ENCODE assay signal across 21 cellular contexts in genomic region chr1:23110391-23110790, GRCh38. TPM values are rescaled to one million over a fixed set of nuclear protein-coding genes. Genes with fewer than 3 reads are reported as not detected.
DNase-seq lines count a peak whose midpoint lies in the region; ATAC-seq and TF ChIP-seq lines count a peak whose summit lies in the region.
"Had no signal": no experiment of that assay in that cellular context is flagged by ENCODE, and none has a peak within 500 bp of the region (broad histone marks: within the 10 kb centered on the region; RNA-seq: fewer than 3 reads in every experiment).

No MANE protein-coding gene starts in this region.

- no peak for DNase-seq in activated CD8-positive, alpha-beta memory T cell treated with anti-CD3 and anti-CD28 coated beads, Interleukin-2, amount 10 ng/mL, durations not matched to agents 7 days and 5 days
- no peak for DNase-seq in activated CD8-positive, alpha-beta memory T cell treated with anti-CD3 and anti-CD28 coated beads, Interleukin-2, amount 50 U/mL, for 48 hours
- DNase-seq in WTC11 (ENCODE audit: low spot score) (no peak), NCI-H526 treated with DMSO at 0.1 percent for 48 hours (lab: John Stamatoyannopoulos, UW) (no peak), posterior vena cava (ENCODE audit: low spot score) (no peak)
- DNase-seq in effector CD4-positive, alpha-beta T cell = no peak
- DNase-seq: ACHN, cortex of kidney, DMS153, GDM1, HFFc6, left ventricle myocardium superior, NCI-H1417, NCI-H524, nucleus accumbens, substantia nigra had no signal

- peak overlapping the region; percentile 41 for H3K27ac Mint-ChIP-seq in activated CD8-positive, alpha-beta memory T cell treated with anti-CD3 and anti-CD28 coated beads, Interleukin-2, amount 10 ng/mL, durations not matched to agents 7 days and 5 days
- peak overlapping the region; percentile 50 for H3K27ac Mint-ChIP-seq in WTC11
- peak overlapping the region; percentile 4 for H3K27ac Mint-ChIP-seq in dendritic cell treated with granulocyte-macrophage colony-stimulating factor and Interleukin-4, amounts not matched to agents 40 ng/mL and 50 ng/mL, for 4 days
- H3K27ac Mint-ChIP-seq: HFFc6 had no signal

- no peaks in the 10 kb centered on the region for H3K27me3 Mint-ChIP-seq in activated CD8-positive, alpha-beta memory T cell treated with anti-CD3 and anti-CD28 coated beads, Interleukin-2, amount 10 ng/mL, durations not matched to agents 7 days and 5 days
- no peaks in the 10 kb centered on the region for H3K27me3 Mint-ChIP-seq in WTC11 (ENCODE audit: low read depth)
- H3K27me3 Mint-ChIP-seq in dendritic cell treated with granulocyte-macrophage colony-stimulating factor and Interleukin-4, amounts not matched to agents 40 ng/mL and 50 ng/mL, for 4 days = no peaks in the 10 kb centered on the region

- POLR2A ChIA-PET in WTC11 (lab: Charles Lee) = interaction anchor here (0.6 to 1.3 kb wide), 2 partner anchors 8 to 58 kb away, joined by 4 read pairs; partner anchors contain the start of gene LUZP1

- H3K9me3 Mint-ChIP-seq in activated CD8-positive, alpha-beta memory T cell treated with anti-CD3 and anti-CD28 coated beads, Interleukin-2, amount 10 ng/mL, durations not matched to agents 7 days and 5 days (ENCODE audit: low read depth) = no peaks in the 10 kb centered on the region
- H3K9me3 Mint-ChIP-seq in WTC11 = no peaks in the 10 kb centered on the region
- no peaks in the 10 kb centered on the region for H3K9me3 Mint-ChIP-seq in dendritic cell treated with granulocyte-macrophage colony-stimulating factor and Interleukin-4, amounts not matched to agents 40 ng/mL and 50 ng/mL, for 4 days
- H3K9me3 Mint-ChIP-seq: HFFc6 had no signal

- ATAC-seq in activated CD8-positive, alpha-beta memory T cell treated with anti-CD3 and anti-CD28 coated beads, Interleukin-2, amount 10 ng/mL, durations not matched to agents 7 days and 5 days = no peak
- no peak for ATAC-seq in WTC11
- ATAC-seq: left ventricle myocardium superior, SK-N-SH treated with all-trans-retinoic acid at 6 μM for 48 hours had no signal

- H3K4me1 Mint-ChIP-seq in activated CD8-positive, alpha-beta memory T cell treated with anti-CD3 and anti-CD28 coated beads, Interleukin-2, amount 10 ng/mL, durations not matched to agents 7 days and 5 days = peaks cover 61% of the 10 kb centered on the region
- peaks cover 24% of the 10 kb centered on the region for H3K4me1 Mint-ChIP-seq in WTC11
- peaks cover 30% of the 10 kb centered on the region for H3K4me1 Mint-ChIP-seq in dendritic cell treated with granulocyte-macrophage colony-stimulating factor and Interleukin-4, amounts not matched to agents 40 ng/mL and 50 ng/mL, for 4 days (ENCODE audit: low read depth)

- no peak for TF ChIP-seq CTCF in WTC11 (IDR thresholded peaks at IDR 0.05)

- peak overlapping the region; percentile 52 for H3K27ac ChIP-seq in temporal lobe (ENCODE audit: low read depth, low read length)
- H3K27ac ChIP-seq: breast epithelium, C4-2B had no signal

- intact Hi-C loops in dendritic cell treated with granulocyte-macrophage colony-stimulating factor and Interleukin-4, amounts not matched to agents 40 ng/mL and 50 ng/mL, for 4 days (cut with micrococcal nuclease) = no loop called here
- intact Hi-C loops in posterior vena cava (cut with DNase I) = no loop called here

- H3K36me3 Mint-ChIP-seq in activated CD8-positive, alpha-beta memory T cell treated with anti-CD3 and anti-CD28 coated beads, Interleukin-2, amount 10 ng/mL, durations not matched to agents 7 days and 5 days = peaks cover 16% of the 10 kb centered on the region
- H3K36me3 Mint-ChIP-seq in WTC11 = peaks cover 21% of the 10 kb centered on the region
- H3K36me3 Mint-ChIP-seq in dendritic cell treated with granulocyte-macrophage colony-stimulating factor and Interleukin-4, amounts not matched to agents 40 ng/mL and 50 ng/mL, for 4 days (ENCODE audit: low read depth) = peaks cover 33% of the 10 kb centered on the region

- CTCF ChIA-PET in activated CD8-positive, alpha-beta memory T cell treated with anti-CD3 and anti-CD28 coated beads, Interleukin-2, amount 10 ng/mL, durations not matched to agents 7 days and 5 days (lab: Charles Lee) = interaction anchor here (1.0 to 9.1 kb wide), 8 partner anchors 7 to 420 kb away, joined by 3 to 47 read pairs (median 4); partner anchors contain the start of gene E2F2
- CTCF ChIA-PET in WTC11 (lab: Charles Lee) = interaction anchor here (1.8 to 2.7 kb wide), 2 partner anchors 12 to 73 kb away, joined by 8 to 10 read pairs; no protein-coding TSS in a partner anchor

- H3K4me3 Mint-ChIP-seq in activated CD8-positive, alpha-beta memory T cell treated with anti-CD3 and anti-CD28 coated beads, Interleukin-2, amount 10 ng/mL, durations not matched to agents 7 days and 5 days = no peak overlapping the region
- no peak overlapping the region for H3K4me3 Mint-ChIP-seq in WTC11
- H3K4me3 Mint-ChIP-seq in dendritic cell treated with granulocyte-macrophage colony-stimulating factor and Interleukin-4, amounts not matched to agents 40 ng/mL and 50 ng/mL, for 4 days = no peak overlapping the region
- H3K4me3 Mint-ChIP-seq: HFFc6 had no signal

TF ChIP-seq in WTC11, 78 proteins besides CTCF, POLR2A, EP300 and RAD21:
- TF ChIP-seq ATF2 (CRISPR knock-in tag; IDR thresholded peaks at IDR 0.05; ENCODE audit: borderline replicate concordance, low read depth) = no peak
- TF ChIP-seq SOX15 (CRISPR knock-in tag; IDR thresholded peaks at IDR 0.05) = no peak
- no peak for TF ChIP-seq KAT7 (CRISPR knock-in tag; IDR thresholded peaks at IDR 0.05; ENCODE audit: borderline replicate concordance)
- TF ChIP-seq MAX (CRISPR knock-in tag; IDR thresholded peaks at IDR 0.05) = no peak
- TF ChIP-seq JUN (CRISPR knock-in tag; IDR thresholded peaks at IDR 0.05) = no peak
- no peak for TF ChIP-seq HMGA2 (CRISPR knock-in tag; IDR thresholded peaks at IDR 0.05)
- no peak for TF ChIP-seq SMAD4 (CRISPR knock-in tag; IDR thresholded peaks at IDR 0.05)
- TF ChIP-seq ZMAT4 (CRISPR knock-in tag; IDR thresholded peaks at IDR 0.05) = no peak
- no peak for TF ChIP-seq ERG (CRISPR knock-in tag; IDR thresholded peaks at IDR 0.05)
- TF ChIP-seq USF1 (CRISPR knock-in tag; IDR thresholded peaks at IDR 0.05) = no peak
- TF ChIP-seq TP53 (CRISPR knock-in tag; IDR thresholded peaks at IDR 0.05) = no peak

RNA-seq across cellular contexts. Expression of gene LUZP1, which starts 58.3 kb away (rescaled TPM):
- 10 to 100 TPM; 19.5 to 20.4 TPM for total RNA-seq in activated CD8-positive, alpha-beta memory T cell treated with anti-CD3 and anti-CD28 coated beads, Interleukin-2, amount 10 ng/mL, durations not matched to agents 7 days and 5 days
- total RNA-seq in WTC11 (2021) (42.0 to 43.4 TPM (median 42.7 TPM) in 3 replicates), temporal lobe (6.6 TPM), posterior vena cava (10 to 100 TPM; 31.9 to 35.4 TPM)
